ENCODE assay signal across 8 cellular contexts in genomic region chr10:92849234-92849525, GRCh38. TPM values are rescaled to one million over a fixed set of nuclear protein-coding genes. Genes with fewer than 3 reads are reported as not detected.
DNase-seq lines count a peak whose midpoint lies in the region; ATAC-seq, FAIRE-seq and TF ChIP-seq lines count a peak whose summit lies in the region.

No MANE protein-coding gene starts in this region.

- TF ChIP-seq CTCF in OCI-LY7 (conservative IDR thresholded peaks at IDR 0.05; ENCODE audit: low read length) (no peak), epithelial cell of proximal tubule (conservative IDR thresholded peaks at IDR 0.05; ENCODE audit: low read depth, low read length) (no peak)

- H2AFZ ChIP-seq in OCI-LY7 (ENCODE audit: low read length): peak overlapping the region; percentile 90

- ATAC-seq in HG02938 (IDR thresholded peaks at IDR 0.05; ENCODE audit: unreplicated experiment): no peak

- H3K79me2 ChIP-seq in OCI-LY7 (ENCODE audit: insufficient read depth, low read depth, low read length): peaks cover 7% of the 10 kb centered on the region; the same call in 1 of the 2 replicates

- peak; percentile 32 for DNase-seq in DMS53 treated with DMSO at 0.1 percent for 48 hours (lab: John Stamatoyannopoulos, UW; ENCODE audit: unreplicated experiment)
- DNase-seq in DMS53 (lab: John Stamatoyannopoulos, UW): no peak
- no peak for DNase-seq in OCI-LY7 (ENCODE audit: low spot score)
- DNase-seq in epithelial cell of proximal tubule (ENCODE audit: low read depth): no peak
- DNase-seq in urothelium cell line (ENCODE audit: low spot score): no peak
- DNase-seq in NK-92 (lab: John Stamatoyannopoulos, UW; ENCODE audit: unreplicated experiment): no peak

- H3K4me3 ChIP-seq in OCI-LY7 (ENCODE audit: low read depth, low read length, poor library complexity, severe bottlenecking) (peak overlapping the region; percentile 83), epithelial cell of proximal tubule (ENCODE audit: low read depth, low read length) (peak overlapping the region; percentile 88), rectal smooth muscle tissue (ENCODE audit: low read length) (peak overlapping the region; percentile 79)

- H3K27me3 ChIP-seq in rectal smooth muscle tissue (ENCODE audit: control insufficient read depth, insufficient read depth, low read length): no peaks in the 10 kb centered on the region

- H3K27ac ChIP-seq in OCI-LY7 (ENCODE audit: low read depth, low read length, poor library complexity, severe bottlenecking): peak overlapping the region; percentile 56
- no peak overlapping the region for H3K27ac ChIP-seq in rectal smooth muscle tissue (ENCODE audit: low read depth, low read length)

- no peak overlapping the region for H3K9ac ChIP-seq in rectal smooth muscle tissue (ENCODE audit: low read length)

- no peaks in the 10 kb centered on the region; the same call in 1 of the 2 replicates for H3K9me3 ChIP-seq in OCI-LY7 (ENCODE audit: low read length)

- peaks cover 18% of the 10 kb centered on the region for H3K4me1 ChIP-seq in OCI-LY7 (ENCODE audit: insufficient read depth, low read length, poor library complexity, severe bottlenecking)
- H3K4me1 ChIP-seq in rectal smooth muscle tissue (ENCODE audit: control insufficient read depth, insufficient read depth, low read length): peaks cover 5% of the 10 kb centered on the region

- H3K9me2 ChIP-seq in OCI-LY7 (ENCODE audit: insufficient read depth, low read length): no peaks in the 10 kb centered on the region

- CTCF ChIA-PET in OCI-LY7 (lab: Charles Lee; ENCODE audit: unreplicated experiment): interaction anchor here (1.0 kb wide), 1 partner anchor 12 kb away, joined by 3 read pairs; no protein-coding TSS in a partner anchor

- H3K36me3 ChIP-seq in OCI-LY7 (ENCODE audit: insufficient read depth, low read length) (no peaks in the 10 kb centered on the region), rectal smooth muscle tissue (ENCODE audit: control insufficient read depth, insufficient read depth, low read length) (no peaks in the 10 kb centered on the region)

- peak overlapping the region; percentile 93 for H3K4me2 ChIP-seq in OCI-LY7 (ENCODE audit: low read length)

- H4K20me1 ChIP-seq in OCI-LY7 (ENCODE audit: insufficient read depth, low read length): no peaks in the 10 kb centered on the region

- POLR2A ChIA-PET in OCI-LY7 (lab: Charles Lee): interaction anchor here (0.9 to 1.7 kb wide), 4 partner anchors 12 to 257 kb away, joined by 3 to 6 read pairs (median 4); no protein-coding TSS in a partner anchor

- FAIRE-seq in urothelium cell line (lab: Jason Lieb, UNC): no peak

- intact Hi-C loops in OCI-LY7 (cut with micrococcal nuclease; ENCODE audit: unreplicated experiment): loop anchor here (2.0 kb wide), 2 partner anchors 92 to 256 kb away; partner anchors contain the start of gene KIF11

- no TSS peak for BruUV-seq in OCI-LY7 (replicated peaks; lab: Mats Ljungman, UMichigan)

RNA-seq across cellular contexts. Expression of gene EXOC6, which starts 0.9 kb away (rescaled TPM):
- total RNA-seq in OCI-LY7 (2014; rRNA removed; shearing (Covaris generic)): 8.0 and 9.6 TPM in 2 replicates
- total RNA-seq in OCI-LY7 (2022) (9.4 and 12.5 TPM in 2 replicates), epithelial cell of proximal tubule (12.1 and 12.5 TPM in 2 replicates)
